ENCODE assay signal across 24 cellular contexts in the genomic region with DNA sequence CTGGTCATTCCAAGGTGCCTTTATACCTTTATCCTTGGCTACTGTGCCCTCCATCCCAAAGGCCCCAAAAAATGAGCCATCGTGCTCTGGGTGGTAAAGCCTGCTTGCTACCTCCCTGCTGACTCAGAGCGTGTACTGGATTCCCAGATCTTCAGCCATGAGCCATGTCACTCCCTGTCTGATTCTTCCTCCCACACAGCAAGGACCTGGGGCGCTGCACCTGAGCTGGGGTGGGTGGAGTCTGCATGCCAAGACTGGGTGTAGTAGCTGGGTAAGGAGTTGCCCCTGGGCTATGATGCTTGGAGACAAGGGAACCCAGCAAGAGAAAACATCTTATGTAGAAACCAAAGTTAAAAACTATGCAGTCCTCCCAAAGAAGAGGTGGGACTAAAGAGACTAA. TPM values are rescaled to one million over a fixed set of nuclear protein-coding genes. Genes with fewer than 3 reads are reported as not detected.
DNase-seq lines count a peak whose midpoint lies in the region; ATAC-seq and TF ChIP-seq lines count a peak whose summit lies in the region.
"Had no signal": no experiment of that assay in that cellular context is flagged by ENCODE, and none has a peak within 500 bp of the region (broad histone marks: within the 10 kb centered on the region; RNA-seq: fewer than 3 reads in every experiment).

No MANE protein-coding gene starts in this region.

- no peaks in the 10 kb centered on the region for H3K27me3 ChIP-seq in esophagus (ENCODE audit: control insufficient read depth in 1 of 2, insufficient read depth in 2 of 2, low read length in 2 of 2)
- H3K27me3 ChIP-seq in vagina = no peaks in the 10 kb centered on the region
- H3K27me3 ChIP-seq: neural progenitor cell, right lobe of liver had no signal

- no peak overlapping the region for H3K4me3 Mint-ChIP-seq in osteocyte (ENCODE audit: unreplicated experiment)
- H3K4me3 Mint-ChIP-seq: IgD-negative memory B cell; memory B cell; neural progenitor cell; stimulated activated memory B cell treated with anti-CD40 and anti-IgM and Interleukin-4, amounts not matched to agents 10 μg/mL and 1 μg/mL and 100 μg/mL, for 72 hours had no signal

- 57 to 82% methylated on average over 3 of the region's 3 CpGs for WGBS in esophagus, 2 donors

- H3K36me3 ChIP-seq in esophagus (ENCODE audit: control insufficient read depth in 2 of 2, insufficient read depth in 2 of 2, low read length in 1 of 2) = no peaks in the 10 kb centered on the region
- H3K36me3 ChIP-seq in vagina = no peaks in the 10 kb centered on the region
- H3K36me3 ChIP-seq: neural progenitor cell, right lobe of liver had no signal

- intact Hi-C loops in vagina (cut with DNase I) = no loop called here

- TF ChIP-seq POLR2A in vagina (IDR thresholded peaks at IDR 0.05) = no peak

- DNase-seq in SIG-M5 treated with dmso at 0.1 percent for 504 hours (lab: John Stamatoyannopoulos, UW; ENCODE audit: unreplicated experiment) (peak; percentile 10), SIG-M5 (lab: John Stamatoyannopoulos, UW) (no peak), osteocyte (ENCODE audit: extremely low spot score, unreplicated experiment) (peak; percentile 68), vagina (ENCODE audit: extremely low spot score in 2 of 2) (peak in 1 of 2 donors; percentile 88), GDM1 (lab: John Stamatoyannopoulos, UW) (no peak), NCI-H446 (lab: John Stamatoyannopoulos, UW) (no peak)
- DNase-seq: activated CD4-positive, alpha-beta T cell treated with anti-CD3 and anti-CD28 coated beads for 1 hour; activated CD8-positive, alpha-beta memory T cell treated with anti-CD3 and anti-CD28 coated beads for 24 hours; activated effector memory CD4-positive, alpha-beta T cell treated with anti-CD3 and anti-CD28 coated beads, Interleukin-2, amount 50 U/mL, for 16 hours; activated T-cell treated with anti-CD3 and anti-CD28 coated beads, Interleukin-2, amount 50 U/mL, for 1 hour; NCI-H1105 treated with DMSO at 0.1 percent for 48 hours; NCI-H2029 treated with DMSO at 0.1 percent for 48 hours; NCI-H2227 treated with DMSO at 0.1 percent for 48 hours; right lobe of liver; stimulated activated CD4-positive, alpha-beta T cell treated with anti-CD3 and anti-CD28 coated beads, Interleukin-4, amount 100 ng/mL, for 4 hours had no signal

- no peak overlapping the region for H3K4me3 ChIP-seq in esophagus (ENCODE audit: low read depth in 1 of 2, low read length in 2 of 2)
- H3K4me3 ChIP-seq in vagina = no peak overlapping the region
- H3K4me3 ChIP-seq: neural progenitor cell, right lobe of liver had no signal

- no peak for TF ChIP-seq CTCF in osteocyte (IDR thresholded peaks at IDR 0.05)
- TF ChIP-seq CTCF in vagina (IDR thresholded peaks at IDR 0.05) = no peak

- no peaks in the 10 kb centered on the region for H3K36me3 Mint-ChIP-seq in osteocyte (ENCODE audit: unreplicated experiment)
- H3K36me3 Mint-ChIP-seq: IgD-negative memory B cell had no signal

- H3K27ac ChIP-seq in esophagus (ENCODE audit: low read depth in 2 of 2, low read length in 1 of 2) (peak overlapping the region; percentile 69 to 71), vagina (peak overlapping the region; percentile 23)
- H3K27ac ChIP-seq: 22Rv1, C4-2B, neural progenitor cell, right lobe of liver had no signal

- peaks cover 5% of the 10 kb centered on the region for H3K27me3 Mint-ChIP-seq in osteocyte (ENCODE audit: unreplicated experiment)

- peaks cover 9% of the 10 kb centered on the region for H3K9me3 Mint-ChIP-seq in osteocyte (ENCODE audit: unreplicated experiment)

- H3K4me1 Mint-ChIP-seq in osteocyte (ENCODE audit: unreplicated experiment) = peaks cover 9% of the 10 kb centered on the region
- H3K4me1 Mint-ChIP-seq: IgD-negative memory B cell; memory B cell; stimulated activated memory B cell treated with anti-CD40 and anti-IgM and Interleukin-4, amounts not matched to agents 10 μg/mL and 1 μg/mL and 100 μg/mL, for 72 hours had no signal

- no peak overlapping the region for H3K27ac Mint-ChIP-seq in osteocyte (ENCODE audit: unreplicated experiment)
- H3K27ac Mint-ChIP-seq: IgD-negative memory B cell; memory B cell; stimulated activated memory B cell treated with anti-CD40 and anti-IgM and Interleukin-4, amounts not matched to agents 10 μg/mL and 1 μg/mL and 100 μg/mL, for 72 hours had no signal

- H3K9me3 ChIP-seq in esophagus (ENCODE audit: control insufficient read depth in 2 of 2, insufficient read depth in 1 of 2, low read depth in 1 of 2, low read length in 1 of 2) (no peaks in the 10 kb centered on the region), vagina (no peaks in the 10 kb centered on the region)
- H3K9me3 ChIP-seq: right lobe of liver had no signal

- no peak for ATAC-seq in GM18868 (IDR thresholded peaks at IDR 0.05; ENCODE audit: unreplicated experiment)
- ATAC-seq: right lobe of liver; stimulated activated memory B cell treated with anti-CD40 and anti-IgM and Interleukin-4, amounts not matched to agents 10 μg/mL and 1 μg/mL and 100 μg/mL, for 72 hours had no signal

- H3K4me1 ChIP-seq in esophagus (ENCODE audit: control insufficient read depth in 2 of 2, insufficient read depth in 2 of 2, low read length in 1 of 2) (peaks cover 3 to 5% of the 10 kb centered on the region in 2 donors), vagina (peaks cover 2% of the 10 kb centered on the region)
- H3K4me1 ChIP-seq: neural progenitor cell, right lobe of liver had no signal

RNA-seq across cellular contexts. Expression of a gene that starts 37.2 kb away (rescaled TPM):
- polyA plus RNA-seq in esophagus = 10 to 100 TPM; 16.2 to 43.1 TPM
- total RNA-seq in osteocyte (1.4 and 2.6 TPM in 2 replicates), vagina (110 TPM)
- total RNA-seq: T-helper 2 cell treated with Interferon-gamma antibody and Interleukin-4, amounts not matched to agents 100 ng/mL and 5 ng/mL, for 36 hours had no signal
- polyA plus RNA-seq: IgD-negative memory B cell had no signal

Comparison
In these comparisons a context has a peak if more than half of its experiments do, and no peak if none do; other contexts are left out.
1. DNase-seq: peak in SIG-M5 treated with dmso at 0.1 percent for 504 hours (single experiment) and osteocyte (single experiment); none in SIG-M5 (single experiment), GDM1 (single experiment) and NCI-H446 (0 of 2).
2. RNA of a gene that starts 37.2 kb away (total RNA-seq): 110 TPM in vagina (single experiment); 1.4 to 2.6 TPM in osteocyte; every median in the first group is over 10 times any median in the second.